In genomic region chrX:7927259-7928167, GRCh38 we compare ENCODE assay signal across 1 cellular context.
TF ChIP-seq lines count a peak whose summit lies in the region.

Gene PNPLA4, minus strand, starts transcription at chrX:7927413. Its CDS starts 1,294 bp downstream, at chrX:7926119.

TF ChIP-seq in K562, 482 proteins besides CTCF, POLR2A, EP300 and RAD21 (continued from another document and continues in another):
- TF ChIP-seq ZNF512 (tag; IDR thresholded peaks at IDR 0.05) (no peak), NR1H2 (CRISPR knock-in tag; IDR thresholded peaks at IDR 0.05) (no peak), SIN3A (IDR thresholded peaks at IDR 0.05; ENCODE audit: borderline replicate concordance in 2 of 2, control insufficient read depth in 1 of 2, low read depth in 2 of 2, low read length in 2 of 2) (peak in 1 of 2 experiments; percentile 69; a peak in 2 of 4 replicates), TCF3 (CRISPR knock-in tag; IDR thresholded peaks at IDR 0.05) (no peak), ZNF354B (CRISPR knock-in tag; IDR thresholded peaks at IDR 0.05) (no peak), SMARCE1 (IDR thresholded peaks at IDR 0.05) (no peak), CBX5 (IDR thresholded peaks at IDR 0.05; ENCODE audit: borderline replicate concordance, low read depth) (no peak), ZNF778 (CRISPR knock-in tag; IDR thresholded peaks at IDR 0.05) (no peak), RBM17 (IDR thresholded peaks at IDR 0.05; ENCODE audit: borderline replicate concordance, low read depth, low read length) (no peak), TCF15 (CRISPR knock-in tag; IDR thresholded peaks at IDR 0.05) (no peak), ZNF707 (CRISPR knock-in tag; conservative IDR thresholded peaks at IDR 0.05) (no peak), SIRT6 (IDR thresholded peaks at IDR 0.05; ENCODE audit: low read depth, low read length) (no peak), ZNF274 (IDR thresholded peaks at IDR 0.05; ENCODE audit: borderline replicate concordance, low read depth, low read length) (no peak), TAF9B (IDR thresholded peaks at IDR 0.05; ENCODE audit: partially characterized antibody) (peak; percentile 64), NCOA4 (IDR thresholded peaks at IDR 0.05; ENCODE audit: partially characterized antibody) (no peak), ATF3 (IDR thresholded peaks at IDR 0.05) (peak; percentile 98), ATF3 (CRISPR knock-in tag; conservative IDR thresholded peaks at IDR 0.05) (no peak), ATF1 (CRISPR knock-in tag; IDR thresholded peaks at IDR 0.05) (peak; percentile 81), ATF1 (tag; IDR thresholded peaks at IDR 0.05) (peak; percentile 98), ZNF76 (CRISPR knock-in tag; IDR thresholded peaks at IDR 0.05; ENCODE audit: borderline replicate concordance) (no peak), HDAC3 (IDR thresholded peaks at IDR 0.05; ENCODE audit: borderline replicate concordance, partially characterized antibody) (no peak), HDAC1 (IDR thresholded peaks at IDR 0.05) (no peak), ETV1 (tag; conservative IDR thresholded peaks at IDR 0.05; ENCODE audit: low read depth) (peak; percentile 10; the same call in 1 of the 2 replicates), CREB5 (CRISPR knock-in tag; IDR thresholded peaks at IDR 0.05) (no peak), ETS1 (conservative IDR thresholded peaks at IDR 0.05; ENCODE audit: control insufficient read depth, low read depth, low read length) (0 out of 2 replicates have a peak, but pooled peaks have one; percentile 12), NFIX (CRISPR knock-in tag; IDR thresholded peaks at IDR 0.05; ENCODE audit: low read depth) (no peak), ZC3H8 (IDR thresholded peaks at IDR 0.05) (no peak), COPS2 (conservative IDR thresholded peaks at IDR 0.05) (no peak), NEUROD1 (IDR thresholded peaks at IDR 0.05; ENCODE audit: borderline replicate concordance, low read depth, low read length, partially characterized antibody) (no peak), EHMT2 (IDR thresholded peaks at IDR 0.05) (peak; percentile 88), ID3 (CRISPR knock-in tag; IDR thresholded peaks at IDR 0.05) (no peak), ID3 (tag; IDR thresholded peaks at IDR 0.05) (peak; percentile 85), NCOA6 (IDR thresholded peaks at IDR 0.05) (no peak), HMG20B (CRISPR knock-in tag; IDR thresholded peaks at IDR 0.05) (no peak), MTA1 (IDR thresholded peaks at IDR 0.05; ENCODE audit: borderline replicate concordance) (peak; percentile 96), ZBTB1 (CRISPR knock-in tag; IDR thresholded peaks at IDR 0.05; ENCODE audit: borderline replicate concordance, low read depth) (no peak), ZNF282 (CRISPR knock-in tag; IDR thresholded peaks at IDR 0.05) (no peak), CHD1 (IDR thresholded peaks at IDR 0.05; ENCODE audit: low read length) (no peak), ZBTB9 (CRISPR knock-in tag; IDR thresholded peaks at IDR 0.05) (no peak), ZHX1 (conservative IDR thresholded peaks at IDR 0.05; ENCODE audit: low read length) (no peak), ZNF165 (CRISPR knock-in tag; IDR thresholded peaks at IDR 0.05; ENCODE audit: borderline replicate concordance) (no peak), ZNF280A (IDR thresholded peaks at IDR 0.05; ENCODE audit: low read depth, partially characterized antibody) (no peak), RBM25 (IDR thresholded peaks at IDR 0.05; ENCODE audit: low read depth, low read length, severe bottlenecking) (peak; percentile 91), GTF2F1 (IDR thresholded peaks at IDR 0.05; ENCODE audit: low read depth, low read length) (no peak), GTF2A2 (tag; IDR thresholded peaks at IDR 0.05) (no peak), MAFK (IDR thresholded peaks at IDR 0.05; ENCODE audit: low read length) (no peak), ZNF431 (CRISPR knock-in tag; IDR thresholded peaks at IDR 0.05) (no peak), ZNF766 (CRISPR knock-in tag; conservative IDR thresholded peaks at IDR 0.05) (peak; percentile 78), NFXL1 (CRISPR knock-in tag; IDR thresholded peaks at IDR 0.05) (no peak), HCFC1 (IDR thresholded peaks at IDR 0.05; ENCODE audit: low read depth, low read length) (peak; percentile 52), DMBX1 (CRISPR knock-in tag; IDR thresholded peaks at IDR 0.05; ENCODE audit: borderline replicate concordance) (0 out of 2 replicates have a peak, but pooled peaks have one; percentile 30), FOXJ2 (tag; IDR thresholded peaks at IDR 0.05) (peak; percentile 35; the same call in 1 of the 2 replicates), ZNF444 (CRISPR knock-in tag; IDR thresholded peaks at IDR 0.05) (no peak), THAP7 (CRISPR knock-in tag; IDR thresholded peaks at IDR 0.05) (no peak), HINFP (tag; conservative IDR thresholded peaks at IDR 0.05; ENCODE audit: low read depth) (no peak), THRB (CRISPR knock-in tag; conservative IDR thresholded peaks at IDR 0.05) (no peak), ZZZ3 (IDR thresholded peaks at IDR 0.05) (peak; percentile 49; the same call in 1 of the 2 replicates)
